ENCODE assay signal across 1 cellular context in genomic region chr10:90977162-90977854, GRCh38.
TF ChIP-seq lines count a peak whose summit lies in the region.

No MANE protein-coding gene starts in this region.

TF ChIP-seq in SK-N-SH, 30 proteins besides CTCF, POLR2A, EP300 and RAD21 (continued from another document):
- TF ChIP-seq USF2 (IDR thresholded peaks at IDR 0.05; ENCODE audit: borderline replicate concordance, low read depth, low read length) (no peak), NFIC (IDR thresholded peaks at IDR 0.05; ENCODE audit: borderline replicate concordance) (no peak)
